Comparison of ENCODE assay signal across 8 cellular contexts in genomic region chr2:169694894-169695260, GRCh38. TPM values are rescaled to one million over a fixed set of nuclear protein-coding genes. Genes with fewer than 3 reads are reported as not detected.
DNase-seq lines count a peak whose midpoint lies in the region; ATAC-seq and TF ChIP-seq lines count a peak whose summit lies in the region.

No MANE protein-coding gene starts in this region.

- H3K27me3 ChIP-seq in SJSA1 (replicated peaks) (no peaks in the 10 kb centered on the region), sigmoid colon (no peaks in the 10 kb centered on the region)

- H3K4me3 ChIP-seq in GM12865 (ENCODE audit: low read depth, low read length), result peak overlapping the region; percentile 97
- peak overlapping the region; percentile 58 for H3K4me3 ChIP-seq in SJSA1
- peak overlapping the region; percentile 87 for H3K4me3 ChIP-seq in fibroblast of pulmonary artery (replicated peaks; ENCODE audit: low read depth, low read length)
- H3K4me3 ChIP-seq in sigmoid colon, result peak overlapping the region; percentile 81 to 89 (median 84)

- WGBS in sigmoid colon, 2 donors, result 24 to 34% methylated on average over 8 of the region's 8 CpGs

- H3K4me1 ChIP-seq in SJSA1 (replicated peaks), result peaks cover 8% of the 10 kb centered on the region; the same call in 1 of the 2 replicates
- H3K4me1 ChIP-seq in sigmoid colon, result peaks cover 0 to 21% (median 13%) of the 10 kb centered on the region in 4 donors

- DNase-seq in GM12865 (ENCODE audit: low read depth) (no peak), SJSA1 (ENCODE audit: low read depth in 1 of 2, low spot score in 2 of 2) (no peak), fibroblast of pulmonary artery (ENCODE audit: low read depth) (peak; percentile 11), sigmoid colon (no peak), NCI-H82 (lab: John Stamatoyannopoulos, UW) (no peak), NCI-H1105 (lab: John Stamatoyannopoulos, UW) (no peak), occipital lobe (lab: John Stamatoyannopoulos, UW) (no peak)

- peak overlapping the region; percentile 66 for H3K27ac ChIP-seq in SJSA1
- peak overlapping the region; percentile 87 to 89 (median 88) for H3K27ac ChIP-seq in sigmoid colon

- TF ChIP-seq EP300 in sigmoid colon (IDR thresholded peaks at IDR 0.05), result no peak

- no peak for ATAC-seq in esophagus mucosa

- H3K36me3 ChIP-seq in SJSA1, result no peaks in the 10 kb centered on the region
- H3K36me3 ChIP-seq in sigmoid colon, result peaks cover 0 to 7% (median 0%) of the 10 kb centered on the region in 4 donors

- intact Hi-C loops in sigmoid colon (cut with DNase I), result loop anchor here (2.0 to 5.0 kb wide), 2 partner anchors 37 to 110 kb away; partner anchors contain the start of genes KLHL23 and PPIG

- no peaks in the 10 kb centered on the region for H3K9me3 ChIP-seq in SJSA1 (replicated peaks)
- no peaks in the 10 kb centered on the region for H3K9me3 ChIP-seq in sigmoid colon

- no peak for TF ChIP-seq POLR2A in sigmoid colon (IDR thresholded peaks at IDR 0.05)

- TF ChIP-seq CTCF in GM12865 (IDR thresholded peaks at IDR 0.05; ENCODE audit: insufficient read depth, low read depth, low read length, missing control alignments) (no peak), fibroblast of pulmonary artery (IDR thresholded peaks at IDR 0.05; ENCODE audit: low read length, missing control alignments) (no peak), sigmoid colon (IDR thresholded peaks at IDR 0.05) (no peak)

RNA-seq across cellular contexts. Expression of gene PHOSPHO2, which starts 0.6 kb away (rescaled TPM):
- total RNA-seq in SJSA1 (2014; rRNA removed; shearing (Covaris generic)), result 1.9 TPM in 2 replicates
- total RNA-seq in sigmoid colon (10 to 100 TPM in 2 of 4 donors, 1 to 10 TPM in 2; 5.8 to 19.9 (median 14.3) TPM), esophagus mucosa (1.7 TPM), occipital lobe (14.5 TPM)
- polyA plus RNA-seq in sigmoid colon, result 10 to 100 TPM in 1 of 3 donors, 1 to 10 TPM in 2; 3.8 to 15.3 (median 6.6) TPM

RNA-seq across cellular contexts. Expression of gene CFAP210, which starts 0.7 kb away (rescaled TPM):
- total RNA-seq in SJSA1 (2014; rRNA removed; shearing (Covaris generic)), result not detected in 2 replicates
- total RNA-seq in sigmoid colon, result not detected
- under 1 TPM in 1 of 3 donors, not detected in 2; 0.04 TPM for polyA plus RNA-seq in sigmoid colon
- total RNA-seq in esophagus mucosa, result not detected
- total RNA-seq in occipital lobe, result 1.9 TPM

RNA-seq across cellular contexts. Expression of gene KLHL23, which starts 38.8 kb away (rescaled TPM):
- total RNA-seq in SJSA1 (2014; rRNA removed; shearing (Covaris generic)), result 0.78 and 2.9 TPM in 2 replicates
- total RNA-seq in sigmoid colon (10 to 100 TPM; 59.5 to 66.0 (median 64.4) TPM), esophagus mucosa (1.6 TPM), occipital lobe (175 TPM)
- polyA plus RNA-seq in sigmoid colon, result 1 to 10 TPM; 4.1 to 4.8 (median 4.6) TPM

Comparison
In these comparisons a context has a peak if more than half of its experiments do, and no peak if none do; other contexts are left out.
1. RNA of gene KLHL23, which starts 38.8 kb away (total RNA-seq): 175 TPM in occipital lobe (single experiment) and 59.5 to 66.0 TPM in sigmoid colon; 0.78 to 2.9 TPM in SJSA1 and 1.6 TPM in esophagus mucosa (single experiment); every median in the first group is over 10 times any median in the second.
2. Peak in every context shown above with its lines, with median percentiles within 50 percentile points of each other: H3K4me3 ChIP-seq.